ENCODE assay signal across 7 cellular contexts in genomic region chr14:51157012-51157411, GRCh38.
A peak's percentile ranks its signal among the peaks of the same experiment; 100 is the strongest.
DNase-seq lines count a peak whose midpoint lies in the region; ATAC-seq and TF ChIP-seq lines count a peak whose summit lies in the region.

No MANE protein-coding gene starts in this region.

- no peak overlapping the region for H3K27ac ChIP-seq in OCI-LY7 (ENCODE audit: low read depth, low read length, poor library complexity, severe bottlenecking)
- H3K27ac ChIP-seq in hepatocyte, result no peak overlapping the region
- no peak overlapping the region for H3K27ac ChIP-seq in thyroid gland
- H3K27ac ChIP-seq in gastroesophageal sphincter, result no peak overlapping the region

- no peak for TF ChIP-seq EP300 in gastroesophageal sphincter (IDR thresholded peaks at IDR 0.05)

- H3K4me3 ChIP-seq in OCI-LY7 (ENCODE audit: low read depth, low read length, poor library complexity, severe bottlenecking) (no peak overlapping the region), hepatocyte (no peak overlapping the region), thyroid gland (replicated peaks in 1 of 3) (no peak overlapping the region), gastroesophageal sphincter (no peak overlapping the region)

- BruUV-seq in OCI-LY7 (replicated peaks; lab: Mats Ljungman, UMichigan), result no TSS peak

- no peaks in the 10 kb centered on the region for H3K79me2 ChIP-seq in OCI-LY7 (ENCODE audit: insufficient read depth, low read depth, low read length)
- no peaks in the 10 kb centered on the region for H3K79me2 ChIP-seq in hepatocyte

- H3K36me3 ChIP-seq in OCI-LY7 (ENCODE audit: insufficient read depth, low read length) (no peaks in the 10 kb centered on the region), hepatocyte (replicated peaks; ENCODE audit: insufficient read depth, low read depth) (no peaks in the 10 kb centered on the region), thyroid gland (no peaks in the 10 kb centered on the region), gastroesophageal sphincter (no peaks in the 10 kb centered on the region)

- H3K4me2 ChIP-seq in OCI-LY7 (ENCODE audit: low read length) (no peak overlapping the region), hepatocyte (no peak overlapping the region)

- CTCF ChIA-PET in OCI-LY7 (lab: Charles Lee; ENCODE audit: unreplicated experiment), result no interaction called here

- peak; percentile 15 for DNase-seq in OCI-LY7 (ENCODE audit: low spot score)
- peak; percentile 14 for DNase-seq in hepatocyte (ENCODE audit: low spot score)
- DNase-seq in thyroid gland, result no peak

- TF ChIP-seq CTCF in OCI-LY7 (conservative IDR thresholded peaks at IDR 0.05; ENCODE audit: low read length), result peak; percentile 66
- TF ChIP-seq CTCF in hepatocyte (IDR thresholded peaks at IDR 0.05; ENCODE audit: poor library complexity), result no peak
- TF ChIP-seq CTCF in thyroid gland (IDR thresholded peaks at IDR 0.05), result peak in 3 of 6 experiments; percentile 40 to 44 (median 41)
- TF ChIP-seq CTCF in gastroesophageal sphincter (IDR thresholded peaks at IDR 0.05), result peak in 1 of 4 experiments; percentile 12

- H3K9me2 ChIP-seq in OCI-LY7 (ENCODE audit: insufficient read depth, low read length) (no peaks in the 10 kb centered on the region), hepatocyte (replicated peaks; ENCODE audit: insufficient read depth) (no peaks in the 10 kb centered on the region)

- H3K9me3 ChIP-seq in OCI-LY7 (ENCODE audit: low read length), result no peaks in the 10 kb centered on the region
- no peaks in the 10 kb centered on the region for H3K9me3 ChIP-seq in hepatocyte (ENCODE audit: low read depth)
- no peaks in the 10 kb centered on the region for H3K9me3 ChIP-seq in thyroid gland
- no peaks in the 10 kb centered on the region for H3K9me3 ChIP-seq in gastroesophageal sphincter

- no peak for TF ChIP-seq POLR2A in thyroid gland (IDR thresholded peaks at IDR 0.05)
- no peak for TF ChIP-seq POLR2A in gastroesophageal sphincter (IDR thresholded peaks at IDR 0.05)

- no peak overlapping the region for H2AFZ ChIP-seq in OCI-LY7 (ENCODE audit: low read length)
- no peak overlapping the region for H2AFZ ChIP-seq in hepatocyte

- no peaks in the 10 kb centered on the region for H4K20me1 ChIP-seq in OCI-LY7 (ENCODE audit: insufficient read depth, low read length)
- no peaks in the 10 kb centered on the region for H4K20me1 ChIP-seq in hepatocyte (ENCODE audit: insufficient read depth, poor library complexity, severe bottlenecking)

- H3K4me1 ChIP-seq in OCI-LY7 (ENCODE audit: insufficient read depth, low read length, poor library complexity, severe bottlenecking) (no peaks in the 10 kb centered on the region), hepatocyte (ENCODE audit: insufficient read depth) (peaks cover 3% of the 10 kb centered on the region), thyroid gland (peaks cover 4 to 7% of the 10 kb centered on the region in 2 donors), gastroesophageal sphincter (no peaks in the 10 kb centered on the region)

- POLR2A ChIA-PET in OCI-LY7 (lab: Charles Lee), result no interaction called here

- intact Hi-C loops in OCI-LY7 (cut with micrococcal nuclease; ENCODE audit: unreplicated experiment), result no loop called here
- intact Hi-C loops in thyroid gland (cut with DNase I), result no loop called here

- no peaks in the 10 kb centered on the region for H3K27me3 ChIP-seq in hepatocyte
- H3K27me3 ChIP-seq in thyroid gland, result no peaks in the 10 kb centered on the region
- H3K27me3 ChIP-seq in gastroesophageal sphincter, result no peaks in the 10 kb centered on the region

- peak; percentile 69 for ATAC-seq in GM18498 (IDR thresholded peaks at IDR 0.05; ENCODE audit: unreplicated experiment)
- peak; percentile 62 for ATAC-seq in HG03342 (IDR thresholded peaks at IDR 0.05; ENCODE audit: unreplicated experiment)
- no peak for ATAC-seq in gastroesophageal sphincter
- ATAC-seq in HG03520 (IDR thresholded peaks at IDR 0.05; ENCODE audit: unreplicated experiment), result no peak

Comparison
In these comparisons a context has a peak if more than half of its experiments do, and no peak if none do; other contexts are left out.
1. ATAC-seq: peak in GM18498 (single experiment) and HG03342 (single experiment); none in gastroesophageal sphincter (single experiment) and HG03520 (single experiment).
2. DNase-seq: peak in OCI-LY7 (single experiment) and hepatocyte (single experiment); none in thyroid gland (0 of 2).